14 cellular contexts compared by ENCODE assay signal in the genomic region with DNA sequence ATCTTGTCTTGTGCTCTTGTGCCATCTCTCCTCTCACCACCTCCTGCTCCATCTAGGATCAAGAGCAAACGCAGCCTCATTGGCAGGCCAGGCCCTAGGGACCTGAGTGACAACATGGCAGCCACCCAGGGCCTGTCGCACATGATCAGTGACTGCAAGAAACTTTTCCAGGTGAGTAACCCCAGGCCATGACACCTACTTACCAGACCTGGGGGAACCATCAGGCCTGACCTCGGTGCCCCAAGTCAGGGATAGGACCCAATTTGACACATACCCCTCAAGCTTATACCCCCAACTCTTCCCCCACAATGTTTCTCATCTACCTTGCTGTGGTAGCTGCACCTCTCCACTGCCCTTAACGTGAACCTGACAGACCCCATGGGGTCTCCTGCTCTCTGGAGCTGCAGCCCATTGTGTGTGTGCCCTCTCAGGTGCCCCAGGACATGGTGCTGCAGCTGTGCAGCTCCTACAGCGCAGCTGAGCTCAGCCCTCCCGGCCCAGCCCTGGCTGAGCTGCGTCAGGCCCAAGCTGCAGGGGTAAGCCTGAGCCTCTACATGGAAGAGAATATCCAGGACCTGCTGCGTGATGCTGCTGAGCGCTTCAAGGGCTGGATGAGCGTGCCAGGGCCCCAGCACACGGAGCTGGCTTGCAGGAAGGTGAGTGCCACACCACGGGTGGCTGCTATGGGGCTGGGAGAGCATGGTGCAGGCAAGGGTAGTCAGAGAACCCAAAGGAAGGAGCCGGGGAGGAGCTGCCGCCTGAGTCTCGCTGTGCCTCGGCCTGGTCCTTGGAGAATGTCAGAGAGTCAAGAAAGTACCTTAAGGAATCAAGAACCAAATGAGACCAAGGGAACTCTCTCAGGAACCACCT.
DNase-seq lines count a peak whose midpoint lies in the region; ATAC-seq and TF ChIP-seq lines count a peak whose summit lies in the region.
"Had no signal": no experiment of that assay in that cellular context is flagged by ENCODE, and none has a peak within 500 bp of the region (broad histone marks: within the 10 kb centered on the region; RNA-seq: fewer than 3 reads in every experiment).

No MANE protein-coding gene starts in this region.

- no peak overlapping the region for H3K4me2 ChIP-seq in osteoblast (ENCODE audit: insufficient read depth, low read length)
- H3K4me2 ChIP-seq: BLaER1 treated with 17β-estradiol and CSF1 and Interleukin-3, amounts not matched to agents 10 nM and 100 nM had no signal

- TF ChIP-seq POLR2A in stomach (IDR thresholded peaks at IDR 0.05): no peak

- H3K4me1 Mint-ChIP-seq in T-helper 17 cell (peaks cover 2% of the 10 kb centered on the region), chondrocyte (ENCODE audit: low read depth) (no peaks in the 10 kb centered on the region)
- H3K4me1 Mint-ChIP-seq: B cell had no signal

- no peak for ATAC-seq in T-helper 17 cell
- no peak for ATAC-seq in activated CD4-positive, CD25-positive, alpha-beta regulatory T cell treated with anti-CD3 and anti-CD28 coated beads, Interleukin-2, amount 50 U/mL, for 24 hours
- ATAC-seq: CD8-positive, alpha-beta T cell; HepG2 had no signal

- H4K20me1 ChIP-seq in osteoblast (ENCODE audit: insufficient read depth, low read length): peaks cover 14% of the 10 kb centered on the region

- DNase-seq in T-helper 17 cell: no peak
- DNase-seq in chondrocyte (ENCODE audit: low spot score): peak; percentile 60
- DNase-seq in osteoblast (ENCODE audit: insufficient read length, low spot score, missing footprints): peak; percentile 59
- DNase-seq in stomach: peak; percentile 17
- DNase-seq in NCI-H1048 (lab: John Stamatoyannopoulos, UW): no peak
- DNase-seq in amniotic stem cell (lab: John Stamatoyannopoulos, UW): no peak
- DNase-seq: CD8-positive, alpha-beta T cell; DMS 273 treated with DMSO at 0.1 percent for 48 hours; DMS53; H9 had no signal

- H3K27me3 ChIP-seq in osteoblast (ENCODE audit: insufficient read depth, low read length): no peaks in the 10 kb centered on the region
- peaks cover 0 to 9% (median 0%) of the 10 kb centered on the region in 3 donors for H3K27me3 ChIP-seq in stomach

- peaks cover 6% of the 10 kb centered on the region for H3K36me3 ChIP-seq in osteoblast (ENCODE audit: insufficient read depth, low read length)
- H3K36me3 ChIP-seq in stomach: peaks cover 0 to 44% (median 27%) of the 10 kb centered on the region in 4 donors

- H3K9me3 Mint-ChIP-seq in chondrocyte (ENCODE audit: low read depth): peaks cover 3% of the 10 kb centered on the region
- H3K9me3 Mint-ChIP-seq: CD8-positive, alpha-beta T cell had no signal

- H3K4me3 Mint-ChIP-seq in T-helper 17 cell: no peak overlapping the region
- H3K4me3 Mint-ChIP-seq in chondrocyte (ENCODE audit: unreplicated experiment): no peak overlapping the region
- H3K4me3 Mint-ChIP-seq: B cell; CD8-positive, alpha-beta T cell; H9 had no signal

- no peak overlapping the region for H2AFZ ChIP-seq in osteoblast (ENCODE audit: low read length)

- H3K27me3 Mint-ChIP-seq in T-helper 17 cell (no peaks in the 10 kb centered on the region), chondrocyte (ENCODE audit: low read depth) (no peaks in the 10 kb centered on the region)
- H3K27me3 Mint-ChIP-seq: B cell had no signal

- H3K9me3 ChIP-seq in T-helper 17 cell (ENCODE audit: control insufficient read depth, low read length, poor library complexity, severe bottlenecking) (no peaks in the 10 kb centered on the region), osteoblast (ENCODE audit: low read depth, low read length) (no peaks in the 10 kb centered on the region), stomach (no peaks in the 10 kb centered on the region)
- H3K9me3 ChIP-seq: BLaER1 treated with 17β-estradiol and CSF1 and Interleukin-3, amounts not matched to agents 10 nM and 100 nM had no signal

- no peak for TF ChIP-seq EP300 in stomach (IDR thresholded peaks at IDR 0.05)

- H3K36me3 Mint-ChIP-seq in T-helper 17 cell (ENCODE audit: low read depth) (no peaks in the 10 kb centered on the region), chondrocyte (ENCODE audit: low read depth) (peaks cover 2% of the 10 kb centered on the region)
- H3K36me3 Mint-ChIP-seq: CD8-positive, alpha-beta T cell had no signal

- no peak overlapping the region for H3K4me3 ChIP-seq in osteoblast (ENCODE audit: insufficient read depth, low read length)
- H3K4me3 ChIP-seq in stomach: no peak overlapping the region
- H3K4me3 ChIP-seq: BLaER1 treated with 17β-estradiol and CSF1 and Interleukin-3, amounts not matched to agents 10 nM and 100 nM had no signal

- no peaks in the 10 kb centered on the region for H3K4me1 ChIP-seq in osteoblast (ENCODE audit: insufficient read depth, low read length)
- no peaks in the 10 kb centered on the region for H3K4me1 ChIP-seq in stomach
- H3K4me1 ChIP-seq: BLaER1 treated with 17β-estradiol and CSF1 and Interleukin-3, amounts not matched to agents 10 nM and 100 nM had no signal

- TF ChIP-seq CTCF in chondrocyte (IDR thresholded peaks at IDR 0.05) (no peak), osteoblast (IDR thresholded peaks at IDR 0.05; ENCODE audit: extremely low read depth, low read depth, low read length) (no peak), stomach (IDR thresholded peaks at IDR 0.05) (no peak)

- intact Hi-C loops in stomach (cut with DNase I; ENCODE audit: low total_unique reads): no loop called here

- H3K27ac Mint-ChIP-seq in T-helper 17 cell (peak overlapping the region; percentile 19), chondrocyte (ENCODE audit: unreplicated experiment) (no peak overlapping the region)
- H3K27ac Mint-ChIP-seq: B cell; CD8-positive, alpha-beta T cell; H9 had no signal

- no peak overlapping the region for H3K27ac ChIP-seq in osteoblast (ENCODE audit: low read depth, low read length)
- no peak overlapping the region for H3K27ac ChIP-seq in stomach
- H3K27ac ChIP-seq: BLaER1 treated with 17β-estradiol and CSF1 and Interleukin-3, amounts not matched to agents 10 nM and 100 nM had no signal

- 74 to 89% (median 88%) methylated on average over 7 to 16 of the region's 16 CpGs for whole genome bisulfite sequencing in stomach, 5 donors

- no peaks in the 10 kb centered on the region for H3K79me2 ChIP-seq in osteoblast (ENCODE audit: insufficient read depth, low read length)

Comparison
In these comparisons a context has a peak if more than half of its experiments do, and no peak if none do; other contexts are left out.
1. DNase-seq: peak in chondrocyte (single experiment), osteoblast (single experiment) and stomach (single experiment); none in T-helper 17 cell (0 of 3), NCI-H1048 (single experiment) and amniotic stem cell (single experiment).